16 cellular contexts compared by ENCODE assay signal in the genomic region with DNA sequence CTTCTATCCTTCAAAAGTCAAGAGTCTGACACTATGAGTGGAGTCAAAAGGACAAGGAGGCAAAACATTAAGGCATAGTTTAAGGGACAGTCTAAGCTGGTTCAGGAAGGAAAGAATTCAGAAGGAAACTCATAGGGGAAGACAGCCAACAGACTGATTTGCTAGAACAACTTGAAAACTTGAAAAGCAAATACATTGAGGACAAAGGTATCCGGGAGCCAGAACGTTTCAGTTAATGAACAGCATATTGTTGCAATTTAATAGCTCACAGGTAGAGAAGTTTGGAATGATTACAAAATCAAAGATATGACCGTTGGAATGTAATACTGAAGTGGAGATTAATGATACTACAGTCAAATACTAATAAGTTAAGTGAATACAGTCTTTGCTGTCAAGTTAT.
"Had no signal": no experiment of that assay in that cellular context is flagged by ENCODE, and none has a peak within 500 bp of the region (broad histone marks: within the 10 kb centered on the region; RNA-seq: fewer than 3 reads in every experiment).

No MANE protein-coding gene starts in this region.

- H3K27ac Mint-ChIP-seq: dendritic cell treated with granulocyte-macrophage colony-stimulating factor and Interleukin-4, amounts not matched to agents 40 ng/mL and 50 ng/mL, for 4 days; naive thymus-derived CD4-positive, alpha-beta T cell; nephron progenitor cell; type B pancreatic cell had no signal

- H3K9me3 Mint-ChIP-seq: nephron progenitor cell had no signal

- H3K4me3 Mint-ChIP-seq: dendritic cell treated with granulocyte-macrophage colony-stimulating factor and Interleukin-4, amounts not matched to agents 40 ng/mL and 50 ng/mL, for 4 days; naive thymus-derived CD4-positive, alpha-beta T cell; nephron progenitor cell; type B pancreatic cell had no signal

- H3K27me3 Mint-ChIP-seq: dendritic cell treated with granulocyte-macrophage colony-stimulating factor and Interleukin-4, amounts not matched to agents 40 ng/mL and 50 ng/mL, for 4 days; naive thymus-derived CD4-positive, alpha-beta T cell; type B pancreatic cell had no signal

- H3K4me1 Mint-ChIP-seq: naive thymus-derived CD4-positive, alpha-beta T cell; nephron progenitor cell had no signal

- H3K27ac ChIP-seq: esophagus squamous epithelium, gastroesophageal sphincter, right atrium auricular region, suprapubic skin, thyroid gland had no signal

- H3K36me3 ChIP-seq: esophagus squamous epithelium, gastroesophageal sphincter, right atrium auricular region, suprapubic skin, thyroid gland had no signal

- H3K9me3 ChIP-seq: esophagus squamous epithelium, gastroesophageal sphincter, right atrium auricular region, suprapubic skin, thyroid gland had no signal

- ATAC-seq: gastroesophageal sphincter; naive thymus-derived CD4-positive, alpha-beta T cell had no signal

- H3K4me1 ChIP-seq: esophagus squamous epithelium, gastroesophageal sphincter, right atrium auricular region, suprapubic skin, thyroid gland had no signal

- H3K36me3 Mint-ChIP-seq: naive thymus-derived CD4-positive, alpha-beta T cell; type B pancreatic cell had no signal

- DNase-seq: cerebellar nuclear complex; esophagus squamous epithelium; foreskin fibroblast; kidney; mesendoderm; naive thymus-derived CD4-positive, alpha-beta T cell; nephron progenitor cell; stimulated activated CD4-positive, alpha-beta T cell treated with anti-CD3 and anti-CD28 coated beads, Interleukin-2, amount 100 ng/mL, for 48 hours; stimulated activated naive CD4-positive, alpha-beta T cell treated with Interleukin-2 at 50 U/mL for 16 hours; thyroid gland had no signal

- H3K4me3 ChIP-seq: esophagus squamous epithelium, gastroesophageal sphincter, right atrium auricular region, smooth muscle cell, suprapubic skin, thyroid gland had no signal

- H3K27me3 ChIP-seq: esophagus squamous epithelium, gastroesophageal sphincter, right atrium auricular region, suprapubic skin, thyroid gland had no signal
